29 cellular contexts compared by ENCODE assay signal in genomic region chr3:63324621-63325020, GRCh38. TPM values are rescaled to one million over a fixed set of nuclear protein-coding genes. Genes with fewer than 3 reads are reported as not detected.
"Had no signal": no experiment of that assay in that cellular context is flagged by ENCODE, and none has a peak within 500 bp of the region (broad histone marks: within the 10 kb centered on the region; RNA-seq: fewer than 3 reads in every experiment).

No MANE protein-coding gene starts in this region.

- FAIRE-seq: endothelial cell of umbilical vein, islet of Langerhans had no signal

- H3K4me3 ChIP-seq: heart left ventricle, testis, tibial nerve, upper lobe of right lung, vagina had no signal

- H3K9me3 ChIP-seq: heart left ventricle, neutrophil, testis, tibial nerve, upper lobe of right lung, vagina had no signal

- H3K4me1 ChIP-seq: testis, upper lobe of right lung, vagina had no signal

- H3K27ac ChIP-seq: heart left ventricle, neutrophil, testis, tibial nerve, upper lobe of right lung, vagina had no signal

- H3K27me3 ChIP-seq: heart left ventricle, neutrophil, testis, tibial nerve, upper lobe of right lung, vagina had no signal

- DNase-seq: effector CD4-positive, alpha-beta T cell; endodermal cell; erythroblast; foreskin melanocyte; heart left ventricle; hippocampal formation; kidney glomerular epithelial cell; mammary epithelial cell; naive thymus-derived CD8-positive, alpha-beta T cell; stimulated activated CD4-positive, alpha-beta T cell treated with anti-CD3 and anti-CD28 coated beads, Interleukin-2, amount 100 ng/mL, for 24 hours; stimulated activated CD4-positive, alpha-beta T cell treated with anti-CD3 and anti-CD28 coated beads, Interleukin-4, amount 100 ng/mL, for 4 hours; stimulated activated naive B cell treated with anti-CD40 and anti-IgM and Interleukin-4, amounts not matched to agents 10 μg/mL and 1 μg/mL and 100 μg/mL, for 72 hours; stimulated activated naive CD8-positive, alpha-beta T cell treated with anti-CD3 and anti-CD28 coated beads, Interleukin-15, amount 100 ng/mL, for 72 hours; testis; upper lobe of right lung had no signal

- ATAC-seq: heart left ventricle; naive thymus-derived CD8-positive, alpha-beta T cell; sciatic nerve; stimulated activated naive B cell treated with anti-CD40 and anti-IgM and Interleukin-4, amounts not matched to agents 10 μg/mL and 1 μg/mL and 100 μg/mL, for 72 hours; stimulated activated naive CD8-positive, alpha-beta T cell treated with anti-CD3 and anti-CD28 coated beads, Interleukin-15, amount 100 ng/mL, for 72 hours; upper lobe of right lung had no signal

- H3K36me3 ChIP-seq: heart left ventricle, neutrophil, tibial nerve, upper lobe of right lung, vagina had no signal

RNA-seq across cellular contexts. Expression of gene SYNPR, which starts 46.5 kb away (rescaled TPM):
- total RNA-seq: dermis microvascular lymphatic vessel endothelial cell; endodermal cell; endothelial cell of umbilical vein; lower leg skin; mammary epithelial cell; mesenteric fat pad; mononuclear cell; naive thymus-derived CD8-positive, alpha-beta T cell; osteoblast; pulmonary artery endothelial cell; sciatic nerve; skeletal muscle tissue; subcutaneous adipose tissue; testis; tibial nerve; upper lobe of right lung; vagina had no signal
- polyA plus RNA-seq: endothelial cell of umbilical vein; mammary epithelial cell; naive thymus-derived CD8-positive, alpha-beta T cell had no signal
